ENCODE assay signal across 8 cellular contexts in genomic region chr2:173448938-173449471, GRCh38.
DNase-seq lines count a peak whose midpoint lies in the region; ATAC-seq and TF ChIP-seq lines count a peak whose summit lies in the region.

No MANE protein-coding gene starts in this region.

- DNase-seq in DMS53 treated with DMSO at 0.1 percent for 48 hours (lab: John Stamatoyannopoulos, UW; ENCODE audit: unreplicated experiment) = peak; percentile 99
- peak; percentile 6 for DNase-seq in HFFc6
- peak; percentile 76 for DNase-seq in NCI-H524 treated with DMSO at 0.1 percent for 48 hours (lab: John Stamatoyannopoulos, UW)
- DNase-seq in activated CD4-positive, alpha-beta T cell treated with anti-CD3 and anti-CD28 coated beads, Interleukin-2, amount 50 U/mL, for 1 hour = peak; percentile 50
- peak; percentile 63 to 69 (median 69) for DNase-seq in effector memory CD8-positive, alpha-beta T cell
- DNase-seq in medulla oblongata (ENCODE audit: extremely low spot score) = peak; percentile 70
- DNase-seq in stimulated activated CD8-positive, alpha-beta memory T cell treated with anti-CD3 and anti-CD28 coated beads, Interleukin-4, amount 100 ng/mL, for 24 hours (ENCODE audit: low read depth) = peak; percentile 32
- DNase-seq in GDM1 (lab: John Stamatoyannopoulos, UW) = no peak

- TF ChIP-seq CTCF in HFFc6 (IDR thresholded peaks at IDR 0.05) = peak; percentile 72

- H3K4me1 Mint-ChIP-seq in HFFc6 (ENCODE audit: low read depth) = no peaks in the 10 kb centered on the region
- H3K4me1 Mint-ChIP-seq in effector memory CD8-positive, alpha-beta T cell (ENCODE audit: low read depth in 2 of 2) = peaks cover 7 to 15% of the 10 kb centered on the region in 2 donors

- H3K4me3 Mint-ChIP-seq in HFFc6 = peak overlapping the region; percentile 74
- H3K4me3 Mint-ChIP-seq in effector memory CD8-positive, alpha-beta T cell = peak overlapping the region; percentile 66

- no peaks in the 10 kb centered on the region for H3K9me3 Mint-ChIP-seq in HFFc6
- no peaks in the 10 kb centered on the region for H3K9me3 Mint-ChIP-seq in effector memory CD8-positive, alpha-beta T cell

- peaks cover 14% of the 10 kb centered on the region for H3K27me3 Mint-ChIP-seq in HFFc6 (ENCODE audit: insufficient read depth)
- peaks cover 21 to 30% of the 10 kb centered on the region in 2 donors for H3K27me3 Mint-ChIP-seq in effector memory CD8-positive, alpha-beta T cell

- no peak overlapping the region for H3K27ac Mint-ChIP-seq in HFFc6
- H3K27ac Mint-ChIP-seq in effector memory CD8-positive, alpha-beta T cell = peak overlapping the region in 1 of 2 donors; percentile 53

- H3K36me3 Mint-ChIP-seq in HFFc6 (ENCODE audit: low read depth) = no peaks in the 10 kb centered on the region
- H3K36me3 Mint-ChIP-seq in effector memory CD8-positive, alpha-beta T cell (ENCODE audit: insufficient read depth) = no peaks in the 10 kb centered on the region

- ATAC-seq in effector memory CD8-positive, alpha-beta T cell (replicated peaks) = peak; percentile 80
